In genomic region chr15:40249477-40250303, GRCh38 we compare ENCODE assay signal across 1 cellular context.
TF ChIP-seq lines count a peak whose summit lies in the region.

No MANE protein-coding gene starts in this region.

TF ChIP-seq in K562, 482 proteins besides CTCF, POLR2A, EP300 and RAD21 (continued from another document):
- TF ChIP-seq USF1 (CRISPR knock-in tag; IDR thresholded peaks at IDR 0.05) (no peak), KDM1A (IDR thresholded peaks at IDR 0.05) (no peak), FOXJ2 (tag; IDR thresholded peaks at IDR 0.05) (no peak), ZNF655 (CRISPR knock-in tag; IDR thresholded peaks at IDR 0.05) (no peak), SMAD4 (CRISPR knock-in tag; conservative IDR thresholded peaks at IDR 0.05) (no peak), NELFE (IDR thresholded peaks at IDR 0.05; ENCODE audit: insufficient read depth, insufficient read length) (no peak), ZNF561 (CRISPR knock-in tag; conservative IDR thresholded peaks at IDR 0.05) (no peak), ZNF609 (CRISPR knock-in tag; IDR thresholded peaks at IDR 0.05; ENCODE audit: borderline replicate concordance) (no peak), HNRNPK (IDR thresholded peaks at IDR 0.05; ENCODE audit: low read depth, low read length, poor library complexity, severe bottlenecking) (no peak), NR2C2 (CRISPR knock-in tag; IDR thresholded peaks at IDR 0.05) (no peak), NR2C2 (tag; IDR thresholded peaks at IDR 0.05) (no peak), ZNF280A (IDR thresholded peaks at IDR 0.05; ENCODE audit: low read depth, partially characterized antibody) (no peak), E2F5 (CRISPR knock-in tag; IDR thresholded peaks at IDR 0.05) (no peak), ZBED1 (IDR thresholded peaks at IDR 0.05) (no peak), FOXA3 (CRISPR knock-in tag; conservative IDR thresholded peaks at IDR 0.05 in 1 of 2, IDR thresholded peaks at IDR 0.05 in 1 of 2) (peak in 1 of 2 experiments; percentile 70; a peak in 1 of 4 replicates), E4F1 (CRISPR knock-in tag; IDR thresholded peaks at IDR 0.05; ENCODE audit: borderline replicate concordance) (no peak), NEUROD1 (IDR thresholded peaks at IDR 0.05; ENCODE audit: borderline replicate concordance, low read depth, low read length, partially characterized antibody) (no peak), CTBP1 (IDR thresholded peaks at IDR 0.05; ENCODE audit: borderline replicate concordance) (peak; percentile 90), ZBTB40 (IDR thresholded peaks at IDR 0.05) (no peak), ZBTB40 (CRISPR knock-in tag; IDR thresholded peaks at IDR 0.05) (no peak)
